Comparison of ENCODE assay signal across 14 cellular contexts in genomic region chr11:71998061-71998460, GRCh38. TPM values are rescaled to one million over a fixed set of nuclear protein-coding genes. Genes with fewer than 3 reads are reported as not detected.
DNase-seq lines count a peak whose midpoint lies in the region; ATAC-seq and TF ChIP-seq lines count a peak whose summit lies in the region.
"Had no signal": no experiment of that assay in that cellular context is flagged by ENCODE, and none has a peak within 500 bp of the region (broad histone marks: within the 10 kb centered on the region; RNA-seq: fewer than 3 reads in every experiment).

No MANE protein-coding gene starts in this region.

- peaks cover 46% of the 10 kb centered on the region for H3K4me1 ChIP-seq in left ventricle myocardium inferior
- H3K4me1 ChIP-seq in hepatocyte (ENCODE audit: insufficient read depth) = no peaks in the 10 kb centered on the region

- H3K9me2 ChIP-seq in hepatocyte (replicated peaks; ENCODE audit: insufficient read depth) = no peaks in the 10 kb centered on the region

- H3K27me3 ChIP-seq in left ventricle myocardium inferior (ENCODE audit: low read depth) (no peaks in the 10 kb centered on the region), hepatocyte (no peaks in the 10 kb centered on the region)
- H3K27me3 ChIP-seq: brain microvascular endothelial cell, esophagus squamous epithelium, stomach had no signal

- H3K79me2 ChIP-seq in hepatocyte = no peaks in the 10 kb centered on the region

- ATAC-seq in left ventricle myocardium superior (no peak), naive B cell (ENCODE audit: low read depth in 2 of 2) (no peak), SK-N-SH treated with all-trans-retinoic acid at 6 μM for 48 hours (no peak)

- H4K20me1 ChIP-seq in hepatocyte (ENCODE audit: insufficient read depth, poor library complexity, severe bottlenecking) = no peaks in the 10 kb centered on the region

- no peaks in the 10 kb centered on the region for H3K9me3 Mint-ChIP-seq in activated T-helper 2 cell treated with anti-CD3 and anti-CD28 coated beads, Interferon-gamma antibody, Interleukin-2, Interleukin-4, amounts not matched to agents 10 μg/mL and 5 μg/mL and 100 μg/mL, durations not matched to agents 14 hours and 24 hours and 36 hours
- H3K9me3 Mint-ChIP-seq in naive B cell = peaks cover 0 to 6% (median 0%) of the 10 kb centered on the region in 7 donors

- peaks cover 15% of the 10 kb centered on the region for H3K4me1 Mint-ChIP-seq in activated T-helper 2 cell treated with anti-CD3 and anti-CD28 coated beads, Interferon-gamma antibody, Interleukin-2, Interleukin-4, amounts not matched to agents 10 μg/mL and 5 μg/mL and 100 μg/mL, durations not matched to agents 14 hours and 24 hours and 36 hours (ENCODE audit: low read depth)
- peaks cover 45 to 62% (median 61%) of the 10 kb centered on the region in 3 donors for H3K4me1 Mint-ChIP-seq in naive B cell

- no peak for TF ChIP-seq CTCF in left ventricle myocardium inferior (IDR thresholded peaks at IDR 0.05; ENCODE audit: borderline replicate concordance)
- TF ChIP-seq CTCF in hepatocyte (IDR thresholded peaks at IDR 0.05; ENCODE audit: poor library complexity) = no peak
- no peak for TF ChIP-seq CTCF in lower leg skin (IDR thresholded peaks at IDR 0.05)

- no peak overlapping the region for H3K4me3 Mint-ChIP-seq in activated T-helper 2 cell treated with anti-CD3 and anti-CD28 coated beads, Interferon-gamma antibody, Interleukin-2, Interleukin-4, amounts not matched to agents 10 μg/mL and 5 μg/mL and 100 μg/mL, durations not matched to agents 14 hours and 24 hours and 36 hours (ENCODE audit: low read depth)
- peak overlapping the region in 4 of 8 donors; percentile 82 to 93 (median 86) for H3K4me3 Mint-ChIP-seq in naive B cell

- TF ChIP-seq POLR2A in lower leg skin (IDR thresholded peaks at IDR 0.05) = no peak

- no peaks in the 10 kb centered on the region for H3K27me3 Mint-ChIP-seq in activated T-helper 2 cell treated with anti-CD3 and anti-CD28 coated beads, Interferon-gamma antibody, Interleukin-2, Interleukin-4, amounts not matched to agents 10 μg/mL and 5 μg/mL and 100 μg/mL, durations not matched to agents 14 hours and 24 hours and 36 hours (ENCODE audit: low read depth)
- H3K27me3 Mint-ChIP-seq in naive B cell = no peaks in the 10 kb centered on the region

- peak overlapping the region; percentile 87 for H3K27ac Mint-ChIP-seq in activated T-helper 2 cell treated with anti-CD3 and anti-CD28 coated beads, Interferon-gamma antibody, Interleukin-2, Interleukin-4, amounts not matched to agents 10 μg/mL and 5 μg/mL and 100 μg/mL, durations not matched to agents 14 hours and 24 hours and 36 hours
- peak overlapping the region; percentile 39 to 98 (median 92) for H3K27ac Mint-ChIP-seq in naive B cell

- intact Hi-C loops in left ventricle myocardium inferior (cut with micrococcal nuclease) (no loop called here), left ventricle myocardium superior (cut with micrococcal nuclease) (no loop called here), lower leg skin (cut with DNase I; ENCODE audit: low total_unique reads) (no loop called here)
- intact Hi-C loops in activated T-helper 2 cell treated with anti-CD3 and anti-CD28 coated beads, Interferon-gamma antibody, Interleukin-2, Interleukin-4, amounts not matched to agents 10 μg/mL and 5 μg/mL and 100 μg/mL, durations not matched to agents 14 hours and 24 hours and 36 hours (cut with micrococcal nuclease) = no loop called here

- H3K36me3 ChIP-seq in left ventricle myocardium inferior (peaks cover 21% of the 10 kb centered on the region), hepatocyte (replicated peaks; ENCODE audit: insufficient read depth, low read depth) (no peaks in the 10 kb centered on the region)

- no peak overlapping the region for H2AFZ ChIP-seq in hepatocyte

- peaks cover 42% of the 10 kb centered on the region for H3K36me3 Mint-ChIP-seq in activated T-helper 2 cell treated with anti-CD3 and anti-CD28 coated beads, Interferon-gamma antibody, Interleukin-2, Interleukin-4, amounts not matched to agents 10 μg/mL and 5 μg/mL and 100 μg/mL, durations not matched to agents 14 hours and 24 hours and 36 hours (ENCODE audit: low read depth)
- H3K36me3 Mint-ChIP-seq in naive B cell = peaks cover 0 to 13% of the 10 kb centered on the region in 2 donors

- H3K9me3 ChIP-seq in left ventricle myocardium inferior (replicated peaks) = no peaks in the 10 kb centered on the region
- no peaks in the 10 kb centered on the region for H3K9me3 ChIP-seq in hepatocyte (ENCODE audit: low read depth)
- H3K9me3 ChIP-seq: esophagus squamous epithelium, stomach had no signal

- H3K4me2 ChIP-seq in hepatocyte = no peak overlapping the region
- H3K4me2 ChIP-seq: smooth muscle cell had no signal

- 100% methylated on average over 2 of the region's 2 CpGs for WGBS in hepatocyte (ENCODE audit: low lambda C conversion rate, missing lambda C conversion rate)
- WGBS in lower leg skin, 2 donors = 88 to 89% methylated on average over 2 of the region's 2 CpGs

- H3K27ac ChIP-seq in left ventricle myocardium inferior (replicated peaks) (peak overlapping the region; percentile 82), hepatocyte (no peak overlapping the region)
- H3K27ac ChIP-seq: brain microvascular endothelial cell had no signal

- H3K4me3 ChIP-seq in left ventricle myocardium inferior (no peak overlapping the region), hepatocyte (no peak overlapping the region), lower leg skin (ENCODE audit: low read depth, poor library complexity, severe bottlenecking) (no peak overlapping the region)
- H3K4me3 ChIP-seq: smooth muscle cell had no signal

- DNase-seq in left ventricle myocardium inferior = no peak
- no peak for DNase-seq in left ventricle myocardium superior
- DNase-seq in activated T-helper 2 cell treated with anti-CD3 and anti-CD28 coated beads, Interferon-gamma antibody, Interleukin-2, Interleukin-4, amounts not matched to agents 10 μg/mL and 5 μg/mL and 100 μg/mL, durations not matched to agents 14 hours and 24 hours and 36 hours (ENCODE audit: low spot score) = no peak
- DNase-seq in naive B cell = no peak
- no peak for DNase-seq in hepatocyte (ENCODE audit: low spot score)
- DNase-seq in GM03348 (ENCODE audit: low spot score) = no peak
- DNase-seq in lower leg skin (ENCODE audit: low spot score in 2 of 2) = no peak
- DNase-seq: brain microvascular endothelial cell, DMS 273 treated with DMSO at 0.1 percent for 48 hours, esophagus squamous epithelium, NCI-H1092, stomach had no signal

TF ChIP-seq in SK-N-SH treated with all-trans-retinoic acid at 6 μM for 48 hours, 23 proteins besides CTCF, POLR2A, EP300 and RAD21 (continues in another document):
- no peak for TF ChIP-seq CSRNP3 (CRISPR knock-in tag; IDR thresholded peaks at IDR 0.05)
- no peak for TF ChIP-seq PATZ1 (CRISPR knock-in tag; IDR thresholded peaks at IDR 0.05; ENCODE audit: borderline replicate concordance)
- no peak for TF ChIP-seq CREB5 (CRISPR knock-in tag; IDR thresholded peaks at IDR 0.05; ENCODE audit: low read depth)
- TF ChIP-seq TCF4 (CRISPR knock-in tag; IDR thresholded peaks at IDR 0.05; ENCODE audit: borderline replicate concordance) = no peak
- no peak for TF ChIP-seq ZNF565 (CRISPR knock-in tag; conservative IDR thresholded peaks at IDR 0.05; ENCODE audit: low read depth)

RNA-seq across cellular contexts. Expression of gene IL18BP, which starts 0.6 kb away (rescaled TPM):
- total RNA-seq in left ventricle myocardium inferior (4.9 TPM), left ventricle myocardium superior (3.7 TPM), hepatocyte (2.4 and 2.8 TPM in 2 replicates), lower leg skin (1 to 10 TPM; 3.0 to 9.1 (median 5.6) TPM)
- 12.6 and 13.5 TPM in 2 replicates for total RNA-seq in activated T-helper 2 cell treated with anti-CD3 and anti-CD28 coated beads, Interferon-gamma antibody, Interleukin-2, Interleukin-4, amounts not matched to agents 10 μg/mL and 5 μg/mL and 100 μg/mL, durations not matched to agents 14 hours and 24 hours and 36 hours
- polyA plus RNA-seq in naive B cell (ENCODE audit: low read depth in 6 of 6) (10 to 100 TPM in 1 of 6 donors, 1 to 10 TPM in 5; 2.1 to 10.4 (median 5.7) TPM), hepatocyte (2.2 and 2.6 TPM in 2 replicates)
